Comparison of ENCODE assay signal across 8 cellular contexts in genomic region chr1:19311503-19311930, GRCh38. TPM values are rescaled to one million over a fixed set of nuclear protein-coding genes. Genes with fewer than 3 reads are reported as not detected.
A peak's percentile ranks its signal among the peaks of the same experiment; 100 is the strongest.
DNase-seq lines count a peak whose midpoint lies in the region; ATAC-seq and TF ChIP-seq lines count a peak whose summit lies in the region.

No MANE protein-coding gene starts in this region.

- WGBS in aorta, 2 donors, result 0 to 1% methylated on average over 28 to 29 of the region's 29 CpGs

- no peak for TF ChIP-seq CTCF in BE2C (IDR thresholded peaks at IDR 0.05; ENCODE audit: low read depth, low read length)
- no peak for TF ChIP-seq CTCF in OCI-LY1 (IDR thresholded peaks at IDR 0.05; ENCODE audit: low read length)
- no peak for TF ChIP-seq CTCF in coronary artery (IDR thresholded peaks at IDR 0.05)

- peak; percentile 20 for DNase-seq in BE2C
- DNase-seq in coronary artery (ENCODE audit: low spot score), result no peak
- DNase-seq in aorta, result peak in 1 of 2 donors; percentile 65
- no peak for DNase-seq in NAMALWA (ENCODE audit: low spot score)
- DNase-seq in NCI-H2227 treated with DMSO at 0.1 percent for 48 hours (lab: John Stamatoyannopoulos, UW), result no peak

- H3K79me2 ChIP-seq in OCI-LY1 (ENCODE audit: insufficient read depth, low read length), result no peaks in the 10 kb centered on the region

- no peaks in the 10 kb centered on the region for H3K27me3 ChIP-seq in BE2C
- H3K27me3 ChIP-seq in OCI-LY1 (ENCODE audit: insufficient read depth, low read length), result no peaks in the 10 kb centered on the region
- H3K27me3 ChIP-seq in mucosa of stomach (ENCODE audit: control insufficient read depth, insufficient read depth, low read length), result no peaks in the 10 kb centered on the region
- H3K27me3 ChIP-seq in aorta (ENCODE audit: control insufficient read depth in 1 of 2, insufficient read depth in 2 of 2, low read length in 1 of 2), result no peaks in the 10 kb centered on the region

- no peaks in the 10 kb centered on the region for H3F3A ChIP-seq in OCI-LY1 (ENCODE audit: insufficient read depth, low read length)

- H3K27ac ChIP-seq in OCI-LY1 (ENCODE audit: low read depth, low read length, poor library complexity, severe bottlenecking) (no peak overlapping the region), coronary artery (peak overlapping the region; percentile 28 to 98), aorta (ENCODE audit: low read depth in 1 of 2, low read length in 2 of 2) (no peak overlapping the region)

- no peaks in the 10 kb centered on the region for H3K4me1 ChIP-seq in BE2C
- H3K4me1 ChIP-seq in OCI-LY1 (ENCODE audit: insufficient read depth, low read length, severe bottlenecking), result peaks cover 52% of the 10 kb centered on the region
- peaks cover 45% of the 10 kb centered on the region for H3K4me1 ChIP-seq in mucosa of stomach (ENCODE audit: control insufficient read depth, insufficient read depth, low read length)
- no peaks in the 10 kb centered on the region for H3K4me1 ChIP-seq in aorta (ENCODE audit: control insufficient read depth in 1 of 2, insufficient read depth in 2 of 2, low read length in 2 of 2)

- ATAC-seq in GM21619 (IDR thresholded peaks at IDR 0.05; ENCODE audit: unreplicated experiment), result peak; percentile 10
- ATAC-seq in aorta (ENCODE audit: low FRiP score), result peak; percentile 30

- H3K9me3 ChIP-seq in BE2C (no peaks in the 10 kb centered on the region), OCI-LY1 (ENCODE audit: low read length) (no peaks in the 10 kb centered on the region), mucosa of stomach (ENCODE audit: control insufficient read depth, low read length) (no peaks in the 10 kb centered on the region), aorta (ENCODE audit: control insufficient read depth, low read length) (no peaks in the 10 kb centered on the region)

- intact Hi-C loops in aorta (cut with DNase I), result no loop called here

- H4K20me1 ChIP-seq in OCI-LY1 (ENCODE audit: insufficient read depth, low read length), result no peaks in the 10 kb centered on the region

- H3K36me3 ChIP-seq in BE2C (no peaks in the 10 kb centered on the region; the same call in 1 of the 2 replicates), OCI-LY1 (ENCODE audit: insufficient read depth, low read length) (peaks cover 16% of the 10 kb centered on the region), mucosa of stomach (ENCODE audit: control insufficient read depth, insufficient read depth, low read length) (peaks cover 4% of the 10 kb centered on the region), aorta (ENCODE audit: control insufficient read depth in 1 of 2, insufficient read depth in 2 of 2, low read length in 1 of 2) (peaks cover 0 to 2% of the 10 kb centered on the region in 2 donors)

- peak overlapping the region; percentile 93 for H3K4me2 ChIP-seq in OCI-LY1 (ENCODE audit: low read length)

- no peak overlapping the region for H2AFZ ChIP-seq in OCI-LY1 (ENCODE audit: low read length)

- H3K9ac ChIP-seq in OCI-LY1 (ENCODE audit: low read length), result peak overlapping the region; percentile 96
- H3K9ac ChIP-seq in mucosa of stomach (ENCODE audit: low read length), result peak overlapping the region; percentile 61

- H3K4me3 ChIP-seq in BE2C (ENCODE audit: low read depth, low read length) (peak overlapping the region; percentile 52), OCI-LY1 (ENCODE audit: low read depth, low read length, poor library complexity, severe bottlenecking) (peak overlapping the region; percentile 90), coronary artery (peak overlapping the region; percentile 89), mucosa of stomach (ENCODE audit: low read length) (peak overlapping the region; percentile 4), aorta (ENCODE audit: low read length in 2 of 2) (peak overlapping the region; percentile 30 to 58)

- no peaks in the 10 kb centered on the region for H3K9me2 ChIP-seq in OCI-LY1 (ENCODE audit: low read depth, low read length)

RNA-seq across cellular contexts. Expression of gene AKR7A2, which starts 0.4 kb away (rescaled TPM):
- 36.5 TPM for polyA plus RNA-seq in BE2C (2012; ENCODE audit: insufficient read depth, insufficient read length, low read depth)
- 10 to 100 TPM; 19.3 to 34.7 TPM for total RNA-seq in aorta
- 10 to 100 TPM; 31.4 to 48.0 TPM for polyA plus RNA-seq in aorta

RNA-seq across cellular contexts. Expression of gene SLC66A1, which starts 0.6 kb away (rescaled TPM):
- 9.0 TPM for polyA plus RNA-seq in BE2C (2012; ENCODE audit: insufficient read depth, insufficient read length, low read depth)
- total RNA-seq in aorta, result 10 to 100 TPM in 1 of 2 donors, 1 to 10 TPM in 1; 7.6 to 13.7 TPM
- 10 to 100 TPM in 1 of 2 donors, 1 to 10 TPM in 1; 4.0 to 15.2 TPM for polyA plus RNA-seq in aorta

RNA-seq across cellular contexts. Expression of gene AKR7A3, which starts 22.9 kb away (rescaled TPM):
- polyA plus RNA-seq in BE2C (2012; ENCODE audit: insufficient read depth, insufficient read length, low read depth), result not detected
- total RNA-seq in aorta, result 1 to 10 TPM; 1.2 to 1.6 TPM
- 10 to 100 TPM in 1 of 2 donors, 1 to 10 TPM in 1; 2.6 to 99.8 TPM for polyA plus RNA-seq in aorta

RNA-seq across cellular contexts. Expression of gene MRTO4, which starts 59.9 kb away (rescaled TPM):
- polyA plus RNA-seq in BE2C (2012; ENCODE audit: insufficient read depth, insufficient read length, low read depth), result 74.0 TPM
- total RNA-seq in aorta, result 10 to 100 TPM; 13.0 to 14.2 TPM
- polyA plus RNA-seq in aorta, result 10 to 100 TPM in 1 of 2 donors, 1 to 10 TPM in 1; 6.5 to 23.6 TPM

Comparison
In these comparisons a context has a peak if more than half of its experiments do, and no peak if none do; other contexts are left out.
1. H3K4me3 ChIP-seq: peak in every context shown above with its lines; median percentile 90 in OCI-LY1; 89 in coronary artery; 52 in BE2C; 44 in aorta; 4 in mucosa of stomach.
2. H3K27ac ChIP-seq: peak in coronary artery (2 of 2); none in OCI-LY1 (single experiment) and aorta (0 of 2).